ENCODE assay signal across 8 cellular contexts in genomic region chr1:182029379-182030331, GRCh38. TPM values are rescaled to one million over a fixed set of nuclear protein-coding genes. Genes with fewer than 3 reads are reported as not detected.
A peak's percentile ranks its signal among the peaks of the same experiment; 100 is the strongest.
DNase-seq lines count a peak whose midpoint lies in the region; ATAC-seq and TF ChIP-seq lines count a peak whose summit lies in the region.

No MANE protein-coding gene starts in this region.

- TF ChIP-seq CTCF in GM12874 (IDR thresholded peaks at IDR 0.05; ENCODE audit: insufficient read depth, low read depth, low read length) (peak; percentile 44), heart right ventricle (IDR thresholded peaks at IDR 0.05) (peak; percentile 30 to 79 (median 61)), type B pancreatic cell (conservative IDR thresholded peaks at IDR 0.05) (peak; percentile 72)

- H3K9ac ChIP-seq in adipocyte (ENCODE audit: low read length) = peak overlapping the region; percentile 63

- ATAC-seq in HG02763 (IDR thresholded peaks at IDR 0.05; ENCODE audit: unreplicated experiment) (peak; percentile 94), heart right ventricle (peak; percentile 98 to 100 (median 99))

- H3K27me3 Mint-ChIP-seq in type B pancreatic cell = no peaks in the 10 kb centered on the region

- intact Hi-C loops in heart right ventricle (cut with DNase I) = no loop called here

- peak overlapping the region; percentile 98 for H3K27ac Mint-ChIP-seq in type B pancreatic cell

- H3K27ac ChIP-seq in heart right ventricle = peak overlapping the region in 9 of 10 donors; percentile 48 to 89 (median 79)

- DNase-seq in NCI-H1417 (lab: John Stamatoyannopoulos, UW) = peak; percentile 99 to 100 (median 100)
- DNase-seq in SW 1271 (lab: John Stamatoyannopoulos, UW) = peak; percentile 79 to 93
- DNase-seq in adipocyte (ENCODE audit: low read depth) = peak; percentile 96
- DNase-seq in heart right ventricle = peak; percentile 96 to 97
- peak; percentile 96 for DNase-seq in pons (ENCODE audit: low spot score)
- DNase-seq in type B pancreatic cell (ENCODE audit: extremely low spot score, unreplicated experiment) = peak; percentile 97

- H3K4me1 Mint-ChIP-seq in type B pancreatic cell (ENCODE audit: unreplicated experiment) = peaks cover 12% of the 10 kb centered on the region

- H3K36me3 ChIP-seq in adipocyte (ENCODE audit: control insufficient read depth, insufficient read depth, low read length, severe bottlenecking) = no peaks in the 10 kb centered on the region
- H3K36me3 ChIP-seq in heart right ventricle = no peaks in the 10 kb centered on the region

- H3K4me3 Mint-ChIP-seq in type B pancreatic cell = peak overlapping the region; percentile 96

- H3K27me3 ChIP-seq in adipocyte (replicated peaks; ENCODE audit: control insufficient read depth, insufficient read depth, low read length) (no peaks in the 10 kb centered on the region), heart right ventricle (no peaks in the 10 kb centered on the region)

- H3K36me3 Mint-ChIP-seq in type B pancreatic cell = no peaks in the 10 kb centered on the region

- H3K4me1 ChIP-seq in adipocyte (ENCODE audit: control insufficient read depth, insufficient read depth, low read length) = no peaks in the 10 kb centered on the region
- peaks cover 0 to 13% (median 6%) of the 10 kb centered on the region in 9 donors for H3K4me1 ChIP-seq in heart right ventricle

- WGBS in heart right ventricle, 2 donors = 1% methylated on average over 63 to 68 of the region's 68 CpGs

- H3K9me3 ChIP-seq in adipocyte (ENCODE audit: control insufficient read depth, low read length) (no peaks in the 10 kb centered on the region), heart right ventricle (no peaks in the 10 kb centered on the region)

- H3K4me3 ChIP-seq in adipocyte (ENCODE audit: low read length) = peak overlapping the region; percentile 81
- H3K4me3 ChIP-seq in heart right ventricle = peak overlapping the region; percentile 1 to 84 (median 64)

- peaks cover 8% of the 10 kb centered on the region for H3K9me3 Mint-ChIP-seq in type B pancreatic cell

RNA-seq across cellular contexts. Expression of gene ZNF648, which starts 31.9 kb away (rescaled TPM):
- under 1 TPM in 1 of 10 donors, not detected in 9; 0.09 TPM for total RNA-seq in heart right ventricle
- not detected for polyA plus RNA-seq in heart right ventricle
- total RNA-seq in type B pancreatic cell (ENCODE audit: low replicate concordance) = 0.10 and 0.34 TPM in 2 replicates

Comparison
In these comparisons a context has a peak if more than half of its experiments do, and no peak if none do; other contexts are left out.
1. Peak in every context shown above with its lines: DNase-seq, ATAC-seq, H3K4me3 ChIP-seq and H3K27ac ChIP-seq.